7 cellular contexts compared by ENCODE assay signal in genomic region chr20:47568019-47568418, GRCh38.
DNase-seq lines count a peak whose midpoint lies in the region; ATAC-seq and TF ChIP-seq lines count a peak whose summit lies in the region.

No MANE protein-coding gene starts in this region.

- peaks cover 79% of the 10 kb centered on the region for H3K36me3 ChIP-seq in OCI-LY1 (ENCODE audit: insufficient read depth, low read length)
- H3K36me3 ChIP-seq in esophagus squamous epithelium, result peaks cover 0 to 23% (median 0%) of the 10 kb centered on the region in 3 donors
- H3K36me3 ChIP-seq in sigmoid colon, result peaks cover 0 to 7% (median 0%) of the 10 kb centered on the region in 4 donors

- peak overlapping the region; percentile 35 for H3K27ac ChIP-seq in OCI-LY1 (ENCODE audit: low read depth, low read length, poor library complexity, severe bottlenecking)
- peak overlapping the region; percentile 39 to 68 (median 63) for H3K27ac ChIP-seq in esophagus squamous epithelium
- H3K27ac ChIP-seq in sigmoid colon, result peak overlapping the region; percentile 57 to 82 (median 76)
- no peak overlapping the region for H3K27ac ChIP-seq in substantia nigra (ENCODE audit: low read depth, low read length, poor library complexity, severe bottlenecking)

- H3K27me3 ChIP-seq in OCI-LY1 (ENCODE audit: insufficient read depth, low read length) (no peaks in the 10 kb centered on the region), esophagus squamous epithelium (no peaks in the 10 kb centered on the region), sigmoid colon (no peaks in the 10 kb centered on the region)

- H2AFZ ChIP-seq in OCI-LY1 (ENCODE audit: low read length), result no peak overlapping the region

- H3K4me1 Mint-ChIP-seq in stimulated activated memory B cell treated with anti-CD40 and anti-IgM and Interleukin-4, amounts not matched to agents 10 μg/mL and 1 μg/mL and 100 μg/mL, for 72 hours, result peaks cover 68% of the 10 kb centered on the region

- H3K27ac Mint-ChIP-seq in stimulated activated memory B cell treated with anti-CD40 and anti-IgM and Interleukin-4, amounts not matched to agents 10 μg/mL and 1 μg/mL and 100 μg/mL, for 72 hours, result no peak overlapping the region

- intact Hi-C loops in esophagus squamous epithelium (cut with DNase I) (no loop called here), sigmoid colon (cut with DNase I) (loop anchor here (5.0 kb wide), 1 partner anchor 551 kb away; no protein-coding TSS in a partner anchor)

- TF ChIP-seq CTCF in OCI-LY1 (IDR thresholded peaks at IDR 0.05; ENCODE audit: low read length), result no peak
- no peak for TF ChIP-seq CTCF in esophagus squamous epithelium (IDR thresholded peaks at IDR 0.05)
- TF ChIP-seq CTCF in sigmoid colon (IDR thresholded peaks at IDR 0.05), result no peak

- peak; percentile 91 for DNase-seq in H4 (ENCODE audit: low spot score)
- no peak for DNase-seq in esophagus squamous epithelium (lab: John Stamatoyannopoulos, UW)
- peak; percentile 72 for DNase-seq in sigmoid colon
- DNase-seq in substantia nigra (lab: John Stamatoyannopoulos, UW), result no peak
- no peak for DNase-seq in NCI-H1048 (lab: John Stamatoyannopoulos, UW)

- no peaks in the 10 kb centered on the region for H4K20me1 ChIP-seq in OCI-LY1 (ENCODE audit: insufficient read depth, low read length)

- no peak overlapping the region for H3K4me3 ChIP-seq in OCI-LY1 (ENCODE audit: low read depth, low read length, poor library complexity, severe bottlenecking)
- no peak overlapping the region for H3K4me3 ChIP-seq in esophagus squamous epithelium
- H3K4me3 ChIP-seq in sigmoid colon, result no peak overlapping the region

- H3K9me3 ChIP-seq in OCI-LY1 (ENCODE audit: low read length) (no peaks in the 10 kb centered on the region), esophagus squamous epithelium (peaks cover 0 to 11% (median 0%) of the 10 kb centered on the region in 3 donors), sigmoid colon (peaks cover 0 to 9% (median 2%) of the 10 kb centered on the region in 4 donors)

- peaks cover 55% of the 10 kb centered on the region for H3K36me3 Mint-ChIP-seq in stimulated activated memory B cell treated with anti-CD40 and anti-IgM and Interleukin-4, amounts not matched to agents 10 μg/mL and 1 μg/mL and 100 μg/mL, for 72 hours

- peaks cover 70% of the 10 kb centered on the region for H3K4me1 ChIP-seq in OCI-LY1 (ENCODE audit: insufficient read depth, low read length, severe bottlenecking)
- peaks cover 7 to 64% (median 33%) of the 10 kb centered on the region in 3 donors for H3K4me1 ChIP-seq in esophagus squamous epithelium
- H3K4me1 ChIP-seq in sigmoid colon, result peaks cover 0 to 46% (median 35%) of the 10 kb centered on the region in 4 donors

- no peak for ATAC-seq in stimulated activated memory B cell treated with anti-CD40 and anti-IgM and Interleukin-4, amounts not matched to agents 10 μg/mL and 1 μg/mL and 100 μg/mL, for 72 hours

- no peaks in the 10 kb centered on the region; the same call in 1 of the 2 replicates for H3F3A ChIP-seq in OCI-LY1 (ENCODE audit: insufficient read depth, low read length)

- no peak overlapping the region for H3K4me3 Mint-ChIP-seq in stimulated activated memory B cell treated with anti-CD40 and anti-IgM and Interleukin-4, amounts not matched to agents 10 μg/mL and 1 μg/mL and 100 μg/mL, for 72 hours

- no peak overlapping the region for H3K4me2 ChIP-seq in OCI-LY1 (ENCODE audit: low read length)

- WGBS in esophagus squamous epithelium, 2 donors, result 6 to 16% methylated on average over 2 of the region's 2 CpGs
- 7 to 41% methylated on average over 2 of the region's 2 CpGs for WGBS in sigmoid colon, 2 donors

- H3K9me2 ChIP-seq in OCI-LY1 (ENCODE audit: low read depth, low read length), result no peaks in the 10 kb centered on the region

- H3K79me2 ChIP-seq in OCI-LY1 (ENCODE audit: insufficient read depth, low read length), result peaks cover 99% of the 10 kb centered on the region

- H3K9me3 Mint-ChIP-seq in stimulated activated memory B cell treated with anti-CD40 and anti-IgM and Interleukin-4, amounts not matched to agents 10 μg/mL and 1 μg/mL and 100 μg/mL, for 72 hours, result peaks cover 3% of the 10 kb centered on the region

- H3K9ac ChIP-seq in OCI-LY1 (ENCODE audit: low read length), result no peak overlapping the region

- no peaks in the 10 kb centered on the region for H3K27me3 Mint-ChIP-seq in stimulated activated memory B cell treated with anti-CD40 and anti-IgM and Interleukin-4, amounts not matched to agents 10 μg/mL and 1 μg/mL and 100 μg/mL, for 72 hours

- no peak for TF ChIP-seq POLR2A in esophagus squamous epithelium (IDR thresholded peaks at IDR 0.05)
- TF ChIP-seq POLR2A in sigmoid colon (IDR thresholded peaks at IDR 0.05), result no peak

- peak in 2 of 4 donors; percentile 60 to 75 for TF ChIP-seq EP300 in sigmoid colon (IDR thresholded peaks at IDR 0.05)

Comparison
In these comparisons a context has a peak if more than half of its experiments do, and no peak if none do; other contexts are left out.
1. DNase-seq: peak in H4 (single experiment) and sigmoid colon (single experiment); none in esophagus squamous epithelium (single experiment), substantia nigra (0 of 49) and NCI-H1048 (single experiment).